In the genomic region with DNA sequence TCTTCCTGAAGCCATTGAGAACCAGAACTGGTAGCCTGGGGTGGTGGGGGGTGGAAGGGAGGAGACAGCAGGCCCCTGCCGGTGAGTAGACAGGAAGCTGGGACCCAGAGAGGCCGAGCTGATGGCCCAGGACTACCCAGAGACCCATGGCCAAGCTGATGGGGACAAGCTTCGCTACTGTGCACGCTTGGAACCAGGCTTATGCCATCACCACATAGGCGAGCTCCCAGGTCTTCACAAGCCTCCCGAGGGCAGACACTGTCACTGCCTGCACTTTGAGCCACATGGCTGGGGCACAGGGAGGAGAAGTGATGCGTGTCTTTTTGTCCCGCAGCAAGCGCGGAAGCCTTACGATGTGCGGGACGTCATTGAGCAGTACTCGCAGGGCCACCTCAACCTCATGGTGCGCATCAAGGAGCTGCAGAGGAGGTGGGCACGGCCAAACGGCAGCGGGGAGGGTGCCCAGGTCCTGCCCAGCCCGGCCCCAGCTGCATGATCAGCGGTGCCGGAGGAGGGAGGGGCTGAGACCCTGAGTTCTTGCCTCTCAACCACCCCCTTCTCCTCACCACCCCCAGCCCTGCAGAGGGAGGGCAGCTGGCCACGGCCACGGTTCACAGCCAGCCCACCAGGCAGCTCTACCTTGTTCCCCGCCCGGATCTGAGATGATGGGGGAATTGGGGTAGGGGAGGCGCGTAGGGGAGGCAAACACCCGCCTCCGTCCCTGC, we compare ENCODE assay signal across 1 cellular context.
TF ChIP-seq lines count a peak whose summit lies in the region.

No MANE protein-coding gene starts in this region.

TF ChIP-seq in HepG2, 621 proteins besides CTCF, POLR2A, EP300 and RAD21 (continued from another document):
- TF ChIP-seq, protein P1, sequence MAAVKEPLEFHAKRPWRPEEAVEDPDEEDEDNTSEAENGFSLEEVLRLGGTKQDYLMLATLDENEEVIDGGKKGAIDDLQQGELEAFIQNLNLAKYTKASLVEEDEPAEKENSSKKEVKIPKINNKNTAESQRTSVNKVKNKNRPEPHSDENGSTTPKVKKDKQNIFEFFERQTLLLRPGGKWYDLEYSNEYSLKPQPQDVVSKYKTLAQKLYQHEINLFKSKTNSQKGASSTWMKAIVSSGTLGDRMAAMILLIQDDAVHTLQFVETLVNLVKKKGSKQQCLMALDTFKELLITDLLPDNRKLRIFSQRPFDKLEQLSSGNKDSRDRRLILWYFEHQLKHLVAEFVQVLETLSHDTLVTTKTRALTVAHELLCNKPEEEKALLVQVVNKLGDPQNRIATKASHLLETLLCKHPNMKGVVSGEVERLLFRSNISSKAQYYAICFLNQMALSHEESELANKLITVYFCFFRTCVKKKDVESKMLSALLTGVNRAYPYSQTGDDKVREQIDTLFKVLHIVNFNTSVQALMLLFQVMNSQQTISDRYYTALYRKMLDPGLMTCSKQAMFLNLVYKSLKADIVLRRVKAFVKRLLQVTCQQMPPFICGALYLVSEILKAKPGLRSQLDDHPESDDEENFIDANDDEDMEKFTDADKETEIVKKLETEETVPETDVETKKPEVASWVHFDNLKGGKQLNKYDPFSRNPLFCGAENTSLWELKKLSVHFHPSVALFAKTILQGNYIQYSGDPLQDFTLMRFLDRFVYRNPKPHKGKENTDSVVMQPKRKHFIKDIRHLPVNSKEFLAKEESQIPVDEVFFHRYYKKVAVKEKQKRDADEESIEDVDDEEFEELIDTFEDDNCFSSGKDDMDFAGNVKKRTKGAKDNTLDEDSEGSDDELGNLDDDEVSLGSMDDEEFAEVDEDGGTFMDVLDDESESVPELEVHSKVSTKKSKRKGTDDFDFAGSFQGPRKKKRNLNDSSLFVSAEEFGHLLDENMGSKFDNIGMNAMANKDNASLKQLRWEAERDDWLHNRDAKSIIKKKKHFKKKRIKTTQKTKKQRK (IDR thresholded peaks at IDR 0.05; ENCODE audit: low read length) = no peak
- TF ChIP-seq NFKB2 (CRISPR knock-in tag; IDR thresholded peaks at IDR 0.05; ENCODE audit: borderline replicate concordance) (no peak), SMAD9 (CRISPR knock-in tag; IDR thresholded peaks at IDR 0.05) (no peak), FIP1L1 (IDR thresholded peaks at IDR 0.05; ENCODE audit: borderline replicate concordance, insufficient read depth, low read depth, low read length) (no peak), ZFY (CRISPR knock-in tag; IDR thresholded peaks at IDR 0.05) (no peak), ADNP (CRISPR knock-in tag; IDR thresholded peaks at IDR 0.05) (no peak)
- TF ChIP-seq, protein P2, sequence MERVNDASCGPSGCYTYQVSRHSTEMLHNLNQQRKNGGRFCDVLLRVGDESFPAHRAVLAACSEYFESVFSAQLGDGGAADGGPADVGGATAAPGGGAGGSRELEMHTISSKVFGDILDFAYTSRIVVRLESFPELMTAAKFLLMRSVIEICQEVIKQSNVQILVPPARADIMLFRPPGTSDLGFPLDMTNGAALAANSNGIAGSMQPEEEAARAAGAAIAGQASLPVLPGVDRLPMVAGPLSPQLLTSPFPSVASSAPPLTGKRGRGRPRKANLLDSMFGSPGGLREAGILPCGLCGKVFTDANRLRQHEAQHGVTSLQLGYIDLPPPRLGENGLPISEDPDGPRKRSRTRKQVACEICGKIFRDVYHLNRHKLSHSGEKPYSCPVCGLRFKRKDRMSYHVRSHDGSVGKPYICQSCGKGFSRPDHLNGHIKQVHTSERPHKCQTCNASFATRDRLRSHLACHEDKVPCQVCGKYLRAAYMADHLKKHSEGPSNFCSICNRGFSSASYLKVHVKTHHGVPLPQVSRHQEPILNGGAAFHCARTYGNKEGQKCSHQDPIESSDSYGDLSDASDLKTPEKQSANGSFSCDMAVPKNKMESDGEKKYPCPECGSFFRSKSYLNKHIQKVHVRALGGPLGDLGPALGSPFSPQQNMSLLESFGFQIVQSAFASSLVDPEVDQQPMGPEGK (CRISPR knock-in tag; IDR thresholded peaks at IDR 0.05) = no peak
- TF ChIP-seq, protein P3, sequence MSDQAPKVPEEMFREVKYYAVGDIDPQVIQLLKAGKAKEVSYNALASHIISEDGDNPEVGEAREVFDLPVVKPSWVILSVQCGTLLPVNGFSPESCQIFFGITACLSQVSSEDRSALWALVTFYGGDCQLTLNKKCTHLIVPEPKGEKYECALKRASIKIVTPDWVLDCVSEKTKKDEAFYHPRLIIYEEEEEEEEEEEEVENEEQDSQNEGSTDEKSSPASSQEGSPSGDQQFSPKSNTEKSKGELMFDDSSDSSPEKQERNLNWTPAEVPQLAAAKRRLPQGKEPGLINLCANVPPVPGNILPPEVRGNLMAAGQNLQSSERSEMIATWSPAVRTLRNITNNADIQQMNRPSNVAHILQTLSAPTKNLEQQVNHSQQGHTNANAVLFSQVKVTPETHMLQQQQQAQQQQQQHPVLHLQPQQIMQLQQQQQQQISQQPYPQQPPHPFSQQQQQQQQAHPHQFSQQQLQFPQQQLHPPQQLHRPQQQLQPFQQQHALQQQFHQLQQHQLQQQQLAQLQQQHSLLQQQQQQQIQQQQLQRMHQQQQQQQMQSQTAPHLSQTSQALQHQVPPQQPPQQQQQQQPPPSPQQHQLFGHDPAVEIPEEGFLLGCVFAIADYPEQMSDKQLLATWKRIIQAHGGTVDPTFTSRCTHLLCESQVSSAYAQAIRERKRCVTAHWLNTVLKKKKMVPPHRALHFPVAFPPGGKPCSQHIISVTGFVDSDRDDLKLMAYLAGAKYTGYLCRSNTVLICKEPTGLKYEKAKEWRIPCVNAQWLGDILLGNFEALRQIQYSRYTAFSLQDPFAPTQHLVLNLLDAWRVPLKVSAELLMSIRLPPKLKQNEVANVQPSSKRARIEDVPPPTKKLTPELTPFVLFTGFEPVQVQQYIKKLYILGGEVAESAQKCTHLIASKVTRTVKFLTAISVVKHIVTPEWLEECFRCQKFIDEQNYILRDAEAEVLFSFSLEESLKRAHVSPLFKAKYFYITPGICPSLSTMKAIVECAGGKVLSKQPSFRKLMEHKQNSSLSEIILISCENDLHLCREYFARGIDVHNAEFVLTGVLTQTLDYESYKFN (CRISPR knock-in tag; conservative IDR thresholded peaks at IDR 0.05) = no peak
